ENCODE assay signal across 9 cellular contexts in genomic region chr1:112619518-112620458, GRCh38. TPM values are rescaled to one million over a fixed set of nuclear protein-coding genes. Genes with fewer than 3 reads are reported as not detected.
DNase-seq lines count a peak whose midpoint lies in the region; ATAC-seq, FAIRE-seq and TF ChIP-seq lines count a peak whose summit lies in the region.
"Had no signal": no experiment of that assay in that cellular context is flagged by ENCODE, and none has a peak within 500 bp of the region (broad histone marks: within the 10 kb centered on the region; RNA-seq: fewer than 3 reads in every experiment).

Gene CAPZA1 (plus strand): TSS chr1:112619832. CDS start chr1:112619845, 13 bp downstream.

- peak; percentile 95 to 96 for DNase-seq in AML-193 (lab: John Stamatoyannopoulos, UW)
- DNase-seq in NCI-H460 (ENCODE audit: extremely low read depth, low read depth): peak; percentile 82
- peak; percentile 87 for DNase-seq in activated CD4-positive, CD25-positive, alpha-beta regulatory T cell treated with anti-CD3 and anti-CD28 coated beads, Interleukin-2, amount 50 U/mL, for 72 hours
- peak; percentile 91 for DNase-seq in cerebellar cortex (ENCODE audit: low spot score)
- DNase-seq in kidney: peak; percentile 96
- DNase-seq in stimulated activated CD4-positive, alpha-beta T cell treated with anti-CD3 and anti-CD28 coated beads, Interleukin-15, amount 100 ng/mL, for 1 hour (ENCODE audit: low read depth in 1 of 2, low spot score in 1 of 2): peak; percentile 83 to 85

- intact Hi-C loops in kidney (cut with DNase I): no loop called here

- H3K27ac ChIP-seq in kidney (ENCODE audit: low read depth in 2 of 2, low read length in 2 of 2): peak within 1 kb of the TSS; percentile 98 to 99

- peak within 1 kb of the TSS; percentile 96 to 100 for H3K9ac ChIP-seq in kidney (ENCODE audit: low read length in 2 of 2)

- no peaks in the 10 kb centered on the region for H3K36me3 ChIP-seq in kidney (ENCODE audit: control insufficient read depth in 1 of 2, insufficient read depth in 2 of 2, low read length in 2 of 2)

- TF ChIP-seq POLR2A in GM19099 (IDR thresholded peaks at IDR 0.05; ENCODE audit: extremely low read depth, insufficient read length, low read depth): peak; percentile 95

- peaks cover 11 to 14% of the 10 kb centered on the region in 2 donors for H3K4me1 ChIP-seq in kidney (ENCODE audit: control insufficient read depth in 1 of 2, insufficient read depth in 1 of 2, low read depth in 1 of 2, low read length in 2 of 2)

- peak within 1 kb of the TSS; percentile 89 to 99 for H3K4me3 ChIP-seq in kidney (ENCODE audit: low read length in 2 of 2)

- ATAC-seq in HG03378 (IDR thresholded peaks at IDR 0.05; ENCODE audit: unreplicated experiment): peak; percentile 61

- TF ChIP-seq CTCF in kidney (IDR thresholded peaks at IDR 0.05; ENCODE audit: borderline replicate concordance, extremely low read depth, insufficient read depth): no peak

- no peak for FAIRE-seq in kidney (lab: Jason Lieb, UNC)
- FAIRE-seq: endometrium had no signal

- no peaks in the 10 kb centered on the region for H3K9me3 ChIP-seq in kidney (ENCODE audit: control insufficient read depth in 1 of 2, low read length in 2 of 2)

RNA-seq across cellular contexts. Expression of gene CAPZA1, which starts in this region (rescaled TPM):
- 137 and 154 TPM in 2 replicates for total RNA-seq in NCI-H460 (2014; rRNA removed; shearing (Covaris generic))
- 63.3 and 69.7 TPM in 2 replicates for polyA plus RNA-seq in NCI-H460 (2014; cell fraction: nucleus; rRNA removed)
- 98.7 TPM for total RNA-seq in kidney
- 40.3 TPM for polyA plus RNA-seq in kidney (ENCODE audit: insufficient read depth, low read depth, low replicate concordance)

Comparison
In these comparisons a context has a peak if more than half of its experiments do, and no peak if none do; other contexts are left out.
1. Peak in every context shown above with its lines: DNase-seq, ATAC-seq, H3K4me3 ChIP-seq and H3K27ac ChIP-seq.